ENCODE assay signal across 26 cellular contexts in the genomic region with DNA sequence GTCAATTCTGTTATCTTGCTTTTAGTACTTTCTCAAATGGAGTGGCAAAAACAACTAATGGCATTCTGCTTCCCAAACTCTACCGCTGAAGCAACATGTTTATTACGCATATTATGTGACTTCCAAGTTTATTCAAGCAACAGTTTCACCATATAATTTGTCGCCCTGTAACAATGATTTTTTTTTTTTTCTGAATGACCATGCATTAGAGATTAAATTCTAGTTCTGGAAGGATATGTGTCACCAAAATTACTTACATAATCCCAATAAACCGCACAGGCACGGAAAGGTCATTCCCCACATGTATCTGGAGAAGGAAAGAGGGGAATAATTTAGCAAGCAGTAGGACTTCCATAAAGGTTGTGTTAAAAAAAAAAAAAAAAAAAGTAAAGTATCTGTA.
"Had no signal": no experiment of that assay in that cellular context is flagged by ENCODE, and none has a peak within 500 bp of the region (broad histone marks: within the 10 kb centered on the region; RNA-seq: fewer than 3 reads in every experiment).

No MANE protein-coding gene starts in this region.

- ATAC-seq: activated CD4-positive, alpha-beta T cell treated with anti-CD3 and anti-CD28 coated beads for 36 hours; activated CD8-positive, alpha-beta memory T cell treated with anti-CD3 and anti-CD28 coated beads, Interleukin-2, amount 10 ng/mL, durations not matched to agents 7 days and 5 days; activated CD8-positive, alpha-beta T cell treated with anti-CD3 and anti-CD28 coated beads, Interleukin-2, amount 10 ng/mL, durations not matched to agents 7 days and 5 days; activated naive CD8-positive, alpha-beta T cell treated with anti-CD3 and anti-CD28 coated beads, Interleukin-2, amount 50 U/mL, for 24 hours; effector memory CD8-positive, alpha-beta T cell had no signal

- H3K36me3 ChIP-seq: adrenal gland, brain microvascular endothelial cell, esophagus squamous epithelium had no signal

- H3K27me3 ChIP-seq: adrenal gland, brain microvascular endothelial cell, esophagus squamous epithelium had no signal

- H3K9me3 ChIP-seq: adrenal gland, esophagus squamous epithelium had no signal

- H3K4me1 ChIP-seq: adrenal gland had no signal

- H3K4me3 ChIP-seq: adrenal gland, esophagus squamous epithelium had no signal

- DNase-seq: activated CD4-positive, alpha-beta memory T cell treated with anti-CD3 and anti-CD28 coated beads for 36 hours; activated CD4-positive, alpha-beta T cell treated with anti-CD3 and anti-CD28 coated beads for 36 hours; activated CD4-positive, alpha-beta T cell treated with anti-CD3 and anti-CD28 coated beads, Interleukin-2, amount 10 ng/mL, durations not matched to agents 24 days and 14 days; activated CD4-positive, CD25-positive, alpha-beta regulatory T cell; activated CD4-positive, CD25-positive, alpha-beta regulatory T cell treated with anti-CD3 and anti-CD28 coated beads, Interleukin-2, amount 50 U/mL, for 72 hours; activated CD8-positive, alpha-beta memory T cell treated with anti-CD3 and anti-CD28 coated beads, Interleukin-2, amount 10 ng/mL, durations not matched to agents 7 days and 5 days; activated CD8-positive, alpha-beta memory T cell treated with anti-CD3 and anti-CD28 coated beads, Interleukin-2, amount 50 U/mL, for 4 hours; activated CD8-positive, alpha-beta T cell treated with anti-CD3 and anti-CD28 coated beads, Interleukin-2, amount 10 ng/mL, durations not matched to agents 7 days and 5 days; activated effector memory CD4-positive, alpha-beta T cell treated with anti-CD3 and anti-CD28 coated beads, Interleukin-2, amount 50 U/mL, for 16 hours; activated naive CD4-positive, alpha-beta T cell treated with anti-CD3 and anti-CD28 coated beads for 36 hours; activated naive CD8-positive, alpha-beta T cell treated with anti-CD3 and anti-CD28 coated beads for 36 hours; activated naive CD8-positive, alpha-beta T cell treated with anti-CD3 and anti-CD28 coated beads, Interleukin-2, amount 50 U/mL, for 24 hours; activated T-cell treated with anti-CD3 and anti-CD28 coated beads, Interleukin-2, amount 50 U/mL, for 1 hour; activated T-cell treated with anti-CD3 and anti-CD28 coated beads, Interleukin-2, amount 50 U/mL, for 48 hours; adrenal gland; aorta; brain microvascular endothelial cell; cortex of kidney; dermis blood vessel endothelial cell; effector CD4-positive, alpha-beta T cell; effector memory CD8-positive, alpha-beta T cell; esophagus squamous epithelium; foreskin fibroblast; head of caudate nucleus; T-helper 2 cell had no signal

- H3K27ac ChIP-seq: adrenal gland, brain microvascular endothelial cell, epithelial cell of prostate, esophagus squamous epithelium had no signal
